25 cellular contexts compared by ENCODE assay signal in genomic region chr20:62699296-62699695, GRCh38. TPM values are rescaled to one million over a fixed set of nuclear protein-coding genes. Genes with fewer than 3 reads are reported as not detected.
A peak's percentile ranks its signal among the peaks of the same experiment; 100 is the strongest.
DNase-seq lines count a peak whose midpoint lies in the region; ATAC-seq, FAIRE-seq and TF ChIP-seq lines count a peak whose summit lies in the region.
"Had no signal": no experiment of that assay in that cellular context is flagged by ENCODE, and none has a peak within 500 bp of the region (broad histone marks: within the 10 kb centered on the region; RNA-seq: fewer than 3 reads in every experiment).

No MANE protein-coding gene starts in this region.

- peaks cover 2% of the 10 kb centered on the region for H3K4me1 ChIP-seq in right cardiac atrium (ENCODE audit: control insufficient read depth, insufficient read depth, low read length)
- H3K4me1 ChIP-seq in right atrium auricular region: peaks cover 0 to 4% of the 10 kb centered on the region in 2 donors
- peaks cover 0 to 2% of the 10 kb centered on the region in 2 donors for H3K4me1 ChIP-seq in kidney (ENCODE audit: control insufficient read depth in 1 of 2, insufficient read depth in 1 of 2, low read depth in 1 of 2, low read length in 2 of 2)

- intact Hi-C loops in right cardiac atrium (cut with DNase I) (no loop called here), kidney (cut with DNase I) (no loop called here)

- H3K9ac ChIP-seq in kidney (ENCODE audit: low read length in 2 of 2): no peak overlapping the region
- H3K9ac ChIP-seq: BLaER1 treated with 17β-estradiol and CSF1 and Interleukin-3, amounts not matched to agents 10 nM and 100 nM; GM23248 had no signal

- TF ChIP-seq CTCF in right atrium auricular region (IDR thresholded peaks at IDR 0.05) (no peak), kidney (IDR thresholded peaks at IDR 0.05; ENCODE audit: borderline replicate concordance, extremely low read depth, insufficient read depth) (no peak)

- WGBS in right cardiac atrium: 93% methylated on average over 19 of the region's 19 CpGs

- no peak for ATAC-seq in right cardiac atrium
- ATAC-seq in GM21390 (IDR thresholded peaks at IDR 0.05; ENCODE audit: unreplicated experiment): no peak
- ATAC-seq: A549, GM12878, HCT116 had no signal

- H3K27me3 ChIP-seq in right cardiac atrium (ENCODE audit: control insufficient read depth, insufficient read depth): no peaks in the 10 kb centered on the region
- H3K27me3 ChIP-seq in right atrium auricular region: no peaks in the 10 kb centered on the region
- H3K27me3 ChIP-seq: BE2C had no signal

- H3K36me3 ChIP-seq in right atrium auricular region (no peaks in the 10 kb centered on the region), kidney (ENCODE audit: control insufficient read depth in 1 of 2, insufficient read depth in 2 of 2, low read length in 2 of 2) (no peaks in the 10 kb centered on the region)
- H3K36me3 ChIP-seq: BE2C; BLaER1 treated with 17β-estradiol and CSF1 and Interleukin-3, amounts not matched to agents 10 nM and 100 nM had no signal

- peak in 2 of 3 donors; percentile 26 to 32 for DNase-seq in right cardiac atrium
- no peak for DNase-seq in right atrium auricular region (ENCODE audit: low spot score)
- peak; percentile 62 for DNase-seq in kidney
- DNase-seq in retina: peak; percentile 2
- DNase-seq in activated CD4-positive, alpha-beta T cell treated with anti-CD3 and anti-CD28 coated beads, Interleukin-2, amount 50 U/mL, for 48 hours: no peak
- DNase-seq: 8988T; ACHN; AML-193; BE2C; CD4-positive, alpha-beta T cell; DMS 273 treated with DMSO at 0.1 percent for 48 hours; DMS79; EL; GDM1; GM23248; H7 had no signal

- H3K9me3 ChIP-seq in right cardiac atrium (ENCODE audit: control insufficient read depth, low read length) (no peaks in the 10 kb centered on the region), right atrium auricular region (no peaks in the 10 kb centered on the region), kidney (ENCODE audit: control insufficient read depth in 1 of 2, low read length in 2 of 2) (no peaks in the 10 kb centered on the region)
- H3K9me3 ChIP-seq: A549; BE2C; BLaER1 treated with 17β-estradiol and CSF1 and Interleukin-3, amounts not matched to agents 10 nM and 100 nM had no signal

- no peak for FAIRE-seq in kidney (lab: Jason Lieb, UNC)
- FAIRE-seq: A549, D721Med, GM12878, GM19239, H1 had no signal

- H3K4me3 ChIP-seq in right cardiac atrium (ENCODE audit: low read length): no peak overlapping the region
- H3K4me3 ChIP-seq in right atrium auricular region: no peak overlapping the region
- H3K4me3 ChIP-seq in kidney (ENCODE audit: low read length in 2 of 2): no peak overlapping the region
- H3K4me3 ChIP-seq: A549; BLaER1 treated with 17β-estradiol and CSF1 and Interleukin-3, amounts not matched to agents 10 nM and 100 nM; GM12878; GM23248 had no signal

- H3K27ac ChIP-seq in right cardiac atrium (ENCODE audit: low read length): no peak overlapping the region
- H3K27ac ChIP-seq in right atrium auricular region: no peak overlapping the region
- no peak overlapping the region for H3K27ac ChIP-seq in kidney (ENCODE audit: low read depth in 2 of 2, low read length in 2 of 2)
- H3K27ac ChIP-seq: A549; BLaER1 treated with 17β-estradiol and CSF1 and Interleukin-3, amounts not matched to agents 10 nM and 100 nM; GM23248 had no signal

RNA-seq across cellular contexts. Expression of gene NTSR1, which starts 9.3 kb away (rescaled TPM):
- under 1 TPM in 1 of 4 donors, not detected in 3; 0.06 TPM for total RNA-seq in right cardiac atrium
- not detected for polyA plus RNA-seq in right cardiac atrium
- under 1 TPM in 1 of 2 donors, not detected in 1; 0.43 TPM for total RNA-seq in right atrium auricular region
- total RNA-seq in kidney: 0.09 TPM
- not detected for polyA plus RNA-seq in kidney (ENCODE audit: insufficient read depth, low read depth, low replicate concordance)
- total RNA-seq: CD8-positive, alpha-beta memory T cell; GM12878; GM23248 had no signal
- polyA plus RNA-seq: CD8-positive, alpha-beta memory T cell; GM12878; GM23248 had no signal

RNA-seq across cellular contexts. Expression of gene SLCO4A1, which starts 57.0 kb away (rescaled TPM):
- total RNA-seq in right cardiac atrium (1 to 10 TPM; 4.1 to 8.4 (median 5.3) TPM), right atrium auricular region (10 to 100 TPM; 13.4 to 19.8 TPM), kidney (80.3 TPM)
- polyA plus RNA-seq in right cardiac atrium (15.5 TPM), kidney (ENCODE audit: insufficient read depth, low read depth, low replicate concordance) (12.4 TPM)

Comparison
In these comparisons a context has a peak if more than half of its experiments do, and no peak if none do; other contexts are left out.
1. DNase-seq: peak in right cardiac atrium (2 of 3), kidney (single experiment) and retina (single experiment); none in right atrium auricular region (single experiment) and activated CD4-positive, alpha-beta T cell treated with anti-CD3 and anti-CD28 coated beads, Interleukin-2, amount 50 U/mL, for 48 hours (0 of 2).